Comparison of ENCODE assay signal across 13 cellular contexts in the genomic region with DNA sequence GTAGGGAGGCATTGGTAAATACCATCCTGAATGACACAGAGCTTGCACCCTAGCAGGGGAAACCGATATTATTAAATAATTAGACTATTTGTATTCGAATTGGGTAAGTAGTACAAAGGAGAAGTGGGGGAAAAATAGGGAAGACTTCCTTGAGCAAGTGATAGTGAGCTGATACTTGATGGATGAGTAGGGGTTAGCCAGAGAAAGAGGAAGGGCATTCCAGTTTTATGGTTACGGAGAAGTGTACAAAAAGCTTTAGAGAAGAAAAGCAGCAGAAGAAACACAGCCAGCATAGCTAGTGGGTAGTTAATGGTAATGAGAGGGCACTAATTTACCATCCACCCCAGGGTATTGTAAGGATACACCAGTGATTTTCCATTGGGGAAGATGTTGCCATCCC. TPM values are rescaled to one million over a fixed set of nuclear protein-coding genes. Genes with fewer than 3 reads are reported as not detected.
DNase-seq lines count a peak whose midpoint lies in the region; ATAC-seq, FAIRE-seq and TF ChIP-seq lines count a peak whose summit lies in the region.
"Had no signal": no experiment of that assay in that cellular context is flagged by ENCODE, and none has a peak within 500 bp of the region (broad histone marks: within the 10 kb centered on the region; RNA-seq: fewer than 3 reads in every experiment).

No MANE protein-coding gene starts in this region.

- no peak for TF ChIP-seq POLR2A in GM12892 (IDR thresholded peaks at IDR 0.05; ENCODE audit: low read depth, low read length)

- H3K4me3 Mint-ChIP-seq in activated CD4-positive, alpha-beta T cell treated with anti-CD3 and anti-CD28 coated beads, Interleukin-2, amount 10 ng/mL, durations not matched to agents 24 days and 14 days: peak overlapping the region; percentile 93
- peak overlapping the region; percentile 90 for H3K4me3 Mint-ChIP-seq in chondrocyte (ENCODE audit: unreplicated experiment)

- intact Hi-C loops in activated CD4-positive, alpha-beta T cell treated with anti-CD3 and anti-CD28 coated beads, Interleukin-2, amount 10 ng/mL, durations not matched to agents 24 days and 14 days (cut with micrococcal nuclease): loop anchor here (5.0 kb wide), 1 partner anchor 691 kb away; no protein-coding TSS in a partner anchor

- H3K79me2 ChIP-seq in osteoblast (ENCODE audit: insufficient read depth, low read length): peaks cover 39% of the 10 kb centered on the region

- H3K27me3 ChIP-seq in MG63: no peaks in the 10 kb centered on the region
- no peaks in the 10 kb centered on the region for H3K27me3 ChIP-seq in osteoblast (ENCODE audit: insufficient read depth, low read length)

- H3K27me3 Mint-ChIP-seq in activated CD4-positive, alpha-beta T cell treated with anti-CD3 and anti-CD28 coated beads, Interleukin-2, amount 10 ng/mL, durations not matched to agents 24 days and 14 days: no peaks in the 10 kb centered on the region
- no peaks in the 10 kb centered on the region for H3K27me3 Mint-ChIP-seq in chondrocyte (ENCODE audit: low read depth)

- H4K20me1 ChIP-seq in osteoblast (ENCODE audit: insufficient read depth, low read length): no peaks in the 10 kb centered on the region

- TF ChIP-seq CTCF in chondrocyte (IDR thresholded peaks at IDR 0.05) (no peak), osteoblast (IDR thresholded peaks at IDR 0.05; ENCODE audit: extremely low read depth, low read depth, low read length) (no peak)

- H3K4me1 ChIP-seq in osteoblast (ENCODE audit: insufficient read depth, low read length): peaks cover 24% of the 10 kb centered on the region

- no peak overlapping the region for H2AFZ ChIP-seq in osteoblast (ENCODE audit: low read length)

- H3K4me2 ChIP-seq in osteoblast (ENCODE audit: insufficient read depth, low read length): peak overlapping the region; percentile 90

- H3K36me3 Mint-ChIP-seq in activated CD4-positive, alpha-beta T cell treated with anti-CD3 and anti-CD28 coated beads, Interleukin-2, amount 10 ng/mL, durations not matched to agents 24 days and 14 days (ENCODE audit: low read depth): peaks cover 55% of the 10 kb centered on the region
- H3K36me3 Mint-ChIP-seq in chondrocyte (ENCODE audit: low read depth): peaks cover 16% of the 10 kb centered on the region

- H3K27ac ChIP-seq in osteoblast (ENCODE audit: low read depth, low read length): no peak overlapping the region

- H3K4me1 Mint-ChIP-seq in activated CD4-positive, alpha-beta T cell treated with anti-CD3 and anti-CD28 coated beads, Interleukin-2, amount 10 ng/mL, durations not matched to agents 24 days and 14 days: peaks cover 45% of the 10 kb centered on the region
- H3K4me1 Mint-ChIP-seq in chondrocyte (ENCODE audit: low read depth): peaks cover 50% of the 10 kb centered on the region

- H3K36me3 ChIP-seq in MG63 (peaks cover 41% of the 10 kb centered on the region), osteoblast (ENCODE audit: insufficient read depth, low read length) (peaks cover 22% of the 10 kb centered on the region)

- H3K27ac Mint-ChIP-seq in activated CD4-positive, alpha-beta T cell treated with anti-CD3 and anti-CD28 coated beads, Interleukin-2, amount 10 ng/mL, durations not matched to agents 24 days and 14 days: no peak overlapping the region
- no peak overlapping the region for H3K27ac Mint-ChIP-seq in chondrocyte (ENCODE audit: unreplicated experiment)

- no peak for FAIRE-seq in GM12892 (lab: Jason Lieb, UNC)
- FAIRE-seq: endometrium had no signal

- H3K9me3 Mint-ChIP-seq in activated CD4-positive, alpha-beta T cell treated with anti-CD3 and anti-CD28 coated beads, Interleukin-2, amount 10 ng/mL, durations not matched to agents 24 days and 14 days: no peaks in the 10 kb centered on the region
- H3K9me3 Mint-ChIP-seq in chondrocyte (ENCODE audit: low read depth): no peaks in the 10 kb centered on the region

- H3K9me3 ChIP-seq in MG63 (no peaks in the 10 kb centered on the region), osteoblast (ENCODE audit: low read depth, low read length) (no peaks in the 10 kb centered on the region)

- H3K4me3 ChIP-seq in MG63 (peak overlapping the region; percentile 97), osteoblast (ENCODE audit: insufficient read depth, low read length) (no peak overlapping the region)

- ATAC-seq in HG03571 (IDR thresholded peaks at IDR 0.05; ENCODE audit: unreplicated experiment): no peak

- no peak for DNase-seq in activated CD4-positive, alpha-beta T cell treated with anti-CD3 and anti-CD28 coated beads, Interleukin-2, amount 10 ng/mL, durations not matched to agents 24 days and 14 days
- no peak for DNase-seq in activated CD4-positive, alpha-beta T cell treated with anti-CD3 and anti-CD28 coated beads for 48 hours
- DNase-seq in MG63 (no peak), chondrocyte (ENCODE audit: low spot score) (no peak), osteoblast (ENCODE audit: insufficient read length, low spot score, missing footprints) (no peak), GM12892 (ENCODE audit: insufficient read length) (no peak), HK-2 (ENCODE audit: unreplicated experiment) (no peak)
- DNase-seq: stimulated activated CD4-positive, alpha-beta T cell treated with anti-CD3 and anti-CD28 coated beads, Interleukin-2, amount 100 ng/mL, for 24 hours had no signal

RNA-seq across cellular contexts. Expression of gene RIOK1, which starts 1.6 kb away (rescaled TPM):
- 56.7 and 62.1 TPM in 2 replicates for total RNA-seq in activated CD4-positive, alpha-beta T cell treated with anti-CD3 and anti-CD28 coated beads, Interleukin-2, amount 10 ng/mL, durations not matched to agents 24 days and 14 days
- total RNA-seq in MG63 (2014; rRNA removed; shearing (Covaris generic); ENCODE audit: low replicate concordance): 16.1 and 36.4 TPM in 2 replicates
- 13.7 to 24.5 TPM (median 14.4 TPM) in 3 replicates for total RNA-seq in chondrocyte
- 13.8 and 14.1 TPM in 2 replicates for total RNA-seq in osteoblast
- 17.7 TPM for polyA plus RNA-seq in GM12892 (2012; ENCODE audit: missing spikeins)

RNA-seq across cellular contexts. Expression of gene CAGE1, which starts 1.7 kb away (rescaled TPM):
- 0.16 and 0.31 TPM in 2 replicates for total RNA-seq in activated CD4-positive, alpha-beta T cell treated with anti-CD3 and anti-CD28 coated beads, Interleukin-2, amount 10 ng/mL, durations not matched to agents 24 days and 14 days
- total RNA-seq in MG63 (2014; rRNA removed; shearing (Covaris generic); ENCODE audit: low replicate concordance): 0.49 TPM in 1 of 2 replicates, not detected in the other
- total RNA-seq in chondrocyte (not detected in 3 replicates), osteoblast (under 0.01 TPM in 2 replicates)
- not detected for polyA plus RNA-seq in GM12892 (2012; ENCODE audit: missing spikeins)
- total RNA-seq: mesenteric fat pad, RPMI7951, ureter had no signal
